In genomic region chr3:4736284-4736861, GRCh38 we compare ENCODE assay signal across 12 cellular contexts.
DNase-seq lines count a peak whose midpoint lies in the region; ATAC-seq and TF ChIP-seq lines count a peak whose summit lies in the region.
"Had no signal": no experiment of that assay in that cellular context is flagged by ENCODE, and none has a peak within 500 bp of the region (broad histone marks: within the 10 kb centered on the region; RNA-seq: fewer than 3 reads in every experiment).

No MANE protein-coding gene starts in this region.

- H3K27ac Mint-ChIP-seq in activated naive CD8-positive, alpha-beta T cell treated with anti-CD3 and anti-CD28 coated beads for 36 hours = peak overlapping the region; percentile 90
- H3K27ac Mint-ChIP-seq: mesothelial cell of epicardium had no signal

- H3K4me1 ChIP-seq in heart right ventricle (peaks cover 4 to 49% (median 28%) of the 10 kb centered on the region in 9 donors), vagina (peaks cover 40% of the 10 kb centered on the region)

- H3K9me3 ChIP-seq in heart right ventricle (peaks cover 0 to 9% (median 0%) of the 10 kb centered on the region in 11 donors), vagina (no peaks in the 10 kb centered on the region)
- H3K9me3 ChIP-seq: SJSA1 had no signal

- 75 to 79% methylated on average over 14 of the region's 14 CpGs for WGBS in heart right ventricle, 2 donors

- no peak overlapping the region for H3K4me3 Mint-ChIP-seq in activated naive CD8-positive, alpha-beta T cell treated with anti-CD3 and anti-CD28 coated beads for 36 hours
- H3K4me3 Mint-ChIP-seq: mesothelial cell of epicardium had no signal

- TF ChIP-seq CTCF in heart right ventricle (IDR thresholded peaks at IDR 0.05) = no peak
- TF ChIP-seq CTCF in vagina (IDR thresholded peaks at IDR 0.05) = no peak

- H3K36me3 ChIP-seq in heart right ventricle (peaks cover 0 to 44% (median 0%) of the 10 kb centered on the region in 9 donors), vagina (no peaks in the 10 kb centered on the region)
- H3K36me3 ChIP-seq: SJSA1 had no signal

- no peaks in the 10 kb centered on the region for H3K27me3 Mint-ChIP-seq in activated naive CD8-positive, alpha-beta T cell treated with anti-CD3 and anti-CD28 coated beads for 36 hours

- H3K9me3 Mint-ChIP-seq in activated naive CD8-positive, alpha-beta T cell treated with anti-CD3 and anti-CD28 coated beads for 36 hours = peaks cover 26% of the 10 kb centered on the region

- no peak for TF ChIP-seq POLR2A in vagina (IDR thresholded peaks at IDR 0.05)

- peak; percentile 37 to 74 (median 60) for ATAC-seq in heart right ventricle
- ATAC-seq in HG02973 (IDR thresholded peaks at IDR 0.05; ENCODE audit: unreplicated experiment) = no peak
- ATAC-seq in HG03520 (IDR thresholded peaks at IDR 0.05; ENCODE audit: unreplicated experiment) = no peak

- DNase-seq in heart right ventricle (peak in 1 of 2 donors; percentile 59), cardiac septum (ENCODE audit: low spot score) (no peak), kidney tubule cell (ENCODE audit: low spot score) (peak; percentile 87), vagina (ENCODE audit: extremely low spot score in 2 of 2) (no peak), NCI-H1694 (lab: John Stamatoyannopoulos, UW) (no peak)
- DNase-seq in activated naive CD8-positive, alpha-beta T cell treated with anti-CD3 and anti-CD28 coated beads for 36 hours = no peak
- DNase-seq: AML-193, NCI-H1930 had no signal

- intact Hi-C loops in heart right ventricle (cut with DNase I) (no loop called here), cardiac septum (cut with DNase I) (no loop called here), vagina (cut with DNase I) (no loop called here)

- no peaks in the 10 kb centered on the region for H3K27me3 ChIP-seq in heart right ventricle
- no peaks in the 10 kb centered on the region for H3K27me3 ChIP-seq in vagina
- H3K27me3 ChIP-seq: SJSA1 had no signal

- H3K27ac ChIP-seq in heart right ventricle (peak overlapping the region in 8 of 10 donors; percentile 28 to 61 (median 55)), vagina (peak overlapping the region; percentile 11)
- H3K27ac ChIP-seq: SJSA1 had no signal

- peaks cover 74% of the 10 kb centered on the region for H3K4me1 Mint-ChIP-seq in activated naive CD8-positive, alpha-beta T cell treated with anti-CD3 and anti-CD28 coated beads for 36 hours

- H3K4me3 ChIP-seq in heart right ventricle (no peak overlapping the region), vagina (no peak overlapping the region)
- H3K4me3 ChIP-seq: SJSA1 had no signal

- peaks cover 77% of the 10 kb centered on the region for H3K36me3 Mint-ChIP-seq in activated naive CD8-positive, alpha-beta T cell treated with anti-CD3 and anti-CD28 coated beads for 36 hours
- H3K36me3 Mint-ChIP-seq: mesothelial cell of epicardium had no signal

Comparison
In these comparisons a context has a peak if more than half of its experiments do, and no peak if none do; other contexts are left out.
1. ATAC-seq: peak in heart right ventricle (8 of 8); none in HG02973 (single experiment) and HG03520 (single experiment).